Comparison of ENCODE assay signal across 9 cellular contexts in genomic region chr10:73932625-73933112, GRCh38. TPM values are rescaled to one million over a fixed set of nuclear protein-coding genes. Genes with fewer than 3 reads are reported as not detected.
DNase-seq lines count a peak whose midpoint lies in the region; ATAC-seq lines count a peak whose summit lies in the region.
"Had no signal": no experiment of that assay in that cellular context is flagged by ENCODE, and none has a peak within 500 bp of the region (broad histone marks: within the 10 kb centered on the region; RNA-seq: fewer than 3 reads in every experiment).

No MANE protein-coding gene starts in this region.

- peaks cover 24% of the 10 kb centered on the region for H3K4me1 Mint-ChIP-seq in activated CD8-positive, alpha-beta memory T cell treated with anti-CD3 and anti-CD28 coated beads, Interleukin-2, amount 10 ng/mL, durations not matched to agents 7 days and 5 days
- H3K4me1 Mint-ChIP-seq in activated T-helper 2 cell treated with anti-CD3 and anti-CD28 coated beads, Interferon-gamma antibody, Interleukin-2, Interleukin-4, amounts not matched to agents 10 μg/mL and 5 μg/mL and 100 μg/mL, durations not matched to agents 14 hours and 24 hours and 36 hours (ENCODE audit: low read depth): peaks cover 19% of the 10 kb centered on the region
- peaks cover 22% of the 10 kb centered on the region for H3K4me1 Mint-ChIP-seq in stimulated activated effector memory CD8-positive, alpha-beta T cell treated with anti-CD3 and anti-CD28 coated beads, Interleukin-12 subunit alpha, Interleukin-12 subunit beta, amount 100 ng/mL, for 72 hours

- intact Hi-C loops in activated T-helper 2 cell treated with anti-CD3 and anti-CD28 coated beads, Interferon-gamma antibody, Interleukin-2, Interleukin-4, amounts not matched to agents 10 μg/mL and 5 μg/mL and 100 μg/mL, durations not matched to agents 14 hours and 24 hours and 36 hours (cut with micrococcal nuclease): no loop called here
- intact Hi-C loops in cardiac septum (cut with DNase I): no loop called here

- peak overlapping the region; percentile 73 for H3K27ac Mint-ChIP-seq in activated CD8-positive, alpha-beta memory T cell treated with anti-CD3 and anti-CD28 coated beads, Interleukin-2, amount 10 ng/mL, durations not matched to agents 7 days and 5 days
- peak overlapping the region; percentile 59 for H3K27ac Mint-ChIP-seq in activated T-helper 2 cell treated with anti-CD3 and anti-CD28 coated beads, Interferon-gamma antibody, Interleukin-2, Interleukin-4, amounts not matched to agents 10 μg/mL and 5 μg/mL and 100 μg/mL, durations not matched to agents 14 hours and 24 hours and 36 hours
- peak overlapping the region; percentile 58 for H3K27ac Mint-ChIP-seq in stimulated activated effector memory CD8-positive, alpha-beta T cell treated with anti-CD3 and anti-CD28 coated beads, Interleukin-12 subunit alpha, Interleukin-12 subunit beta, amount 100 ng/mL, for 72 hours

- CTCF ChIA-PET in activated CD8-positive, alpha-beta memory T cell treated with anti-CD3 and anti-CD28 coated beads, Interleukin-2, amount 10 ng/mL, durations not matched to agents 7 days and 5 days (lab: Charles Lee): interaction anchor here (1.5 to 17.6 kb wide), 3 partner anchors 8 to 46 kb away, joined by 4 to 642 read pairs (median 17); no protein-coding TSS in a partner anchor

- no peaks in the 10 kb centered on the region for H3K9me3 Mint-ChIP-seq in activated CD8-positive, alpha-beta memory T cell treated with anti-CD3 and anti-CD28 coated beads, Interleukin-2, amount 10 ng/mL, durations not matched to agents 7 days and 5 days (ENCODE audit: low read depth)
- no peaks in the 10 kb centered on the region for H3K9me3 Mint-ChIP-seq in activated T-helper 2 cell treated with anti-CD3 and anti-CD28 coated beads, Interferon-gamma antibody, Interleukin-2, Interleukin-4, amounts not matched to agents 10 μg/mL and 5 μg/mL and 100 μg/mL, durations not matched to agents 14 hours and 24 hours and 36 hours
- H3K9me3 Mint-ChIP-seq in stimulated activated effector memory CD8-positive, alpha-beta T cell treated with anti-CD3 and anti-CD28 coated beads, Interleukin-12 subunit alpha, Interleukin-12 subunit beta, amount 100 ng/mL, for 72 hours: no peaks in the 10 kb centered on the region

- H3K4me3 Mint-ChIP-seq in activated CD8-positive, alpha-beta memory T cell treated with anti-CD3 and anti-CD28 coated beads, Interleukin-2, amount 10 ng/mL, durations not matched to agents 7 days and 5 days: no peak overlapping the region
- no peak overlapping the region for H3K4me3 Mint-ChIP-seq in activated T-helper 2 cell treated with anti-CD3 and anti-CD28 coated beads, Interferon-gamma antibody, Interleukin-2, Interleukin-4, amounts not matched to agents 10 μg/mL and 5 μg/mL and 100 μg/mL, durations not matched to agents 14 hours and 24 hours and 36 hours (ENCODE audit: low read depth)
- peak overlapping the region; percentile 40 for H3K4me3 Mint-ChIP-seq in stimulated activated effector memory CD8-positive, alpha-beta T cell treated with anti-CD3 and anti-CD28 coated beads, Interleukin-12 subunit alpha, Interleukin-12 subunit beta, amount 100 ng/mL, for 72 hours

- ATAC-seq in activated CD8-positive, alpha-beta memory T cell treated with anti-CD3 and anti-CD28 coated beads, Interleukin-2, amount 10 ng/mL, durations not matched to agents 7 days and 5 days: peak; percentile 37
- ATAC-seq in HG03439 (IDR thresholded peaks at IDR 0.05; ENCODE audit: unreplicated experiment) (peak; percentile 33), GM21515 (IDR thresholded peaks at IDR 0.05; ENCODE audit: unreplicated experiment) (no peak)
- peak; percentile 36 for ATAC-seq in stimulated activated effector memory CD8-positive, alpha-beta T cell treated with anti-CD3 and anti-CD28 coated beads, Interleukin-12 subunit alpha, Interleukin-12 subunit beta, amount 100 ng/mL, for 72 hours

- no peak for DNase-seq in activated CD8-positive, alpha-beta memory T cell treated with anti-CD3 and anti-CD28 coated beads, Interleukin-2, amount 10 ng/mL, durations not matched to agents 7 days and 5 days
- DNase-seq in activated CD8-positive, alpha-beta memory T cell treated with anti-CD3 and anti-CD28 coated beads, Interleukin-2, amount 50 U/mL, for 4 hours: no peak
- DNase-seq in activated T-helper 2 cell treated with anti-CD3 and anti-CD28 coated beads, Interferon-gamma antibody, Interleukin-2, Interleukin-4, amounts not matched to agents 10 μg/mL and 5 μg/mL and 100 μg/mL, durations not matched to agents 14 hours and 24 hours and 36 hours (ENCODE audit: low spot score): no peak
- no peak for DNase-seq in stimulated activated effector memory CD8-positive, alpha-beta T cell treated with anti-CD3 and anti-CD28 coated beads, Interleukin-12 subunit alpha, Interleukin-12 subunit beta, amount 100 ng/mL, for 72 hours (ENCODE audit: low spot score in 2 of 2)
- no peak for DNase-seq in cardiac septum (ENCODE audit: low spot score)
- no peak for DNase-seq in stimulated activated CD4-positive, alpha-beta T cell treated with anti-CD3 and anti-CD28 coated beads, Interleukin-4, amount 100 ng/mL, for 24 hours
- DNase-seq: NCI-H2171 treated with DMSO at 0.1 percent for 48 hours had no signal

- peaks cover 3% of the 10 kb centered on the region for H3K27me3 Mint-ChIP-seq in activated CD8-positive, alpha-beta memory T cell treated with anti-CD3 and anti-CD28 coated beads, Interleukin-2, amount 10 ng/mL, durations not matched to agents 7 days and 5 days
- H3K27me3 Mint-ChIP-seq in activated T-helper 2 cell treated with anti-CD3 and anti-CD28 coated beads, Interferon-gamma antibody, Interleukin-2, Interleukin-4, amounts not matched to agents 10 μg/mL and 5 μg/mL and 100 μg/mL, durations not matched to agents 14 hours and 24 hours and 36 hours (ENCODE audit: low read depth): peaks cover 3% of the 10 kb centered on the region

- H3K36me3 Mint-ChIP-seq in activated CD8-positive, alpha-beta memory T cell treated with anti-CD3 and anti-CD28 coated beads, Interleukin-2, amount 10 ng/mL, durations not matched to agents 7 days and 5 days: no peaks in the 10 kb centered on the region
- no peaks in the 10 kb centered on the region for H3K36me3 Mint-ChIP-seq in activated T-helper 2 cell treated with anti-CD3 and anti-CD28 coated beads, Interferon-gamma antibody, Interleukin-2, Interleukin-4, amounts not matched to agents 10 μg/mL and 5 μg/mL and 100 μg/mL, durations not matched to agents 14 hours and 24 hours and 36 hours (ENCODE audit: low read depth)
- no peaks in the 10 kb centered on the region for H3K36me3 Mint-ChIP-seq in stimulated activated effector memory CD8-positive, alpha-beta T cell treated with anti-CD3 and anti-CD28 coated beads, Interleukin-12 subunit alpha, Interleukin-12 subunit beta, amount 100 ng/mL, for 72 hours

RNA-seq across cellular contexts. Expression of gene PLAU, which starts 21.7 kb away (rescaled TPM):
- total RNA-seq in activated CD8-positive, alpha-beta memory T cell treated with anti-CD3 and anti-CD28 coated beads, Interleukin-2, amount 10 ng/mL, durations not matched to agents 7 days and 5 days: 1 to 10 TPM; 2.2 to 4.8 TPM
- 1.7 and 1.8 TPM in 2 replicates for total RNA-seq in activated T-helper 2 cell treated with anti-CD3 and anti-CD28 coated beads, Interferon-gamma antibody, Interleukin-2, Interleukin-4, amounts not matched to agents 10 μg/mL and 5 μg/mL and 100 μg/mL, durations not matched to agents 14 hours and 24 hours and 36 hours
- 15.3 TPM for total RNA-seq in cardiac septum

RNA-seq across cellular contexts. Expression of gene CAMK2G, which starts 58.3 kb away (rescaled TPM):
- total RNA-seq in activated CD8-positive, alpha-beta memory T cell treated with anti-CD3 and anti-CD28 coated beads, Interleukin-2, amount 10 ng/mL, durations not matched to agents 7 days and 5 days: 10 to 100 TPM; 30.8 to 49.2 TPM
- 25.8 and 26.4 TPM in 2 replicates for total RNA-seq in activated T-helper 2 cell treated with anti-CD3 and anti-CD28 coated beads, Interferon-gamma antibody, Interleukin-2, Interleukin-4, amounts not matched to agents 10 μg/mL and 5 μg/mL and 100 μg/mL, durations not matched to agents 14 hours and 24 hours and 36 hours
- 12.7 TPM for total RNA-seq in cardiac septum
